In the genomic region with DNA sequence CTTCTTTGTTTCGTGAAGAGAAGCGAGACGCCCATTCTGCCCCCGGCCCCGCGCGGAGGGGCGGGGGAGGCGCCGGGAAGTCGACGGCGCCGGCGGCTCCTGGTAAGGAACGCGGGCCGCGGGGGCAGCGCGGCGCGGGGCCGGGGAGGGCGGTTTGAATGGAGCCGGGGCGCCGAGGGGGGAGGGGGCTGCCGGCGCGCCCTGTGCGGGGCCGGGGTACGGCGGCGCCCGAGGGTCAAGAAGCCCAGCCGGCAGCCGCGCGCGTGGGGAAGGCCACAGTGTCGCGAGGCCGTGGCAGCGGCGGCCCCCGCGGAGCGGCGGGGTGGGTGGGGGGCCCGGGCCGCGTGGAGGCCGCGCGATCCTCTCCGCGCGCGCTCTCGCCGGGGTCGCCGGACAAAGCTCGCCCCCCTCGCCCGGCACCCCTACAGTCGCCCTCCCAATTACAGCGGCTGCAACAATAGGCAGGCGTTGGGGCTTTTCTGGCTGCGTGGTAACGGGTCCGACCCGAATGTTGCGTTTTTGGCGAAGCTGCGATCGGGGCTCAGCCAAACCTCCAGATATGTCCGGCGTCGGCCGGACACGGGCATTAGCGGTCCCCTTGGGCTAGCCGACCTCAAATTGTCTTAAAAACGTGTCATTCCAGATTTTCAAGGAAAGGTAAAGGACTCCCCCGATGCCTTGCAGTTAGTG, we compare ENCODE assay signal across 8 cellular contexts. TPM values are rescaled to one million over a fixed set of nuclear protein-coding genes. Genes with fewer than 3 reads are reported as not detected.
DNase-seq lines count a peak whose midpoint lies in the region; ATAC-seq lines count a peak whose summit lies in the region.

No MANE protein-coding gene starts in this region.

- H3K79me2 ChIP-seq in Karpas-422 (ENCODE audit: low read length), result peaks cover 50% of the 10 kb centered on the region

- intact Hi-C loops in left cardiac atrium (cut with DNase I), result no loop called here
- intact Hi-C loops in posterior vena cava (cut with DNase I), result no loop called here

- H3K4me1 ChIP-seq in Karpas-422 (ENCODE audit: low read length), result peaks cover 43% of the 10 kb centered on the region

- H2AFZ ChIP-seq in Karpas-422 (ENCODE audit: low read length), result no peak overlapping the region; the same call in 1 of the 2 replicates

- H3K9me3 ChIP-seq in Karpas-422 (ENCODE audit: low read length), result no peaks in the 10 kb centered on the region

- peak overlapping the region; percentile 96 for H3K9ac ChIP-seq in Karpas-422 (ENCODE audit: low read length)

- H3K36me3 ChIP-seq in Karpas-422 (ENCODE audit: insufficient read depth, low read length), result 0 out of 2 replicates have a peak, but pooled peaks cover 4% of the 10 kb centered on the region

- 0 to 2% (median 1%) methylated on average over 72 to 88 of the region's 88 CpGs for WGBS in adipose tissue, 3 donors

- no peaks in the 10 kb centered on the region for H3K27me3 ChIP-seq in Karpas-422 (ENCODE audit: low read length)

- peak overlapping the region; percentile 71 for H3K27ac ChIP-seq in Karpas-422 (ENCODE audit: low read length)
- H3K27ac ChIP-seq in adipose tissue (ENCODE audit: low read depth, low read length), result peak overlapping the region; percentile 19

- H3K4me2 ChIP-seq in Karpas-422 (ENCODE audit: low read depth, low read length, poor library complexity, severe bottlenecking), result peak overlapping the region; percentile 90

- peak overlapping the region; percentile 89 for H3K4me3 ChIP-seq in Karpas-422 (ENCODE audit: low read length)

- peak; percentile 68 for DNase-seq in DMS 273 (lab: John Stamatoyannopoulos, UW; ENCODE audit: unreplicated experiment)
- DNase-seq in DMS 273 treated with DMSO at 0.1 percent for 48 hours (lab: John Stamatoyannopoulos, UW), result no peak
- peak; percentile 75 for DNase-seq in Karpas-422
- DNase-seq in left cardiac atrium, result peak; percentile 77
- DNase-seq in posterior vena cava (ENCODE audit: low spot score), result peak; percentile 86
- no peak for DNase-seq in stimulated activated CD4-positive, alpha-beta T cell treated with anti-CD3 and anti-CD28 coated beads, Interleukin-4, amount 100 ng/mL, for 1 hour

- H4K20me1 ChIP-seq in Karpas-422 (ENCODE audit: insufficient read depth, low read depth, low read length), result peaks cover 11% of the 10 kb centered on the region

- ATAC-seq in GM21737 (IDR thresholded peaks at IDR 0.05; ENCODE audit: unreplicated experiment) (peak; percentile 31), left cardiac atrium (peak; percentile 42 to 61)

- H3K9me2 ChIP-seq in Karpas-422 (replicated peaks; ENCODE audit: insufficient read depth, low read length), result no peaks in the 10 kb centered on the region

RNA-seq across cellular contexts. Expression of a gene that starts 0.4 kb away (rescaled TPM):
- total RNA-seq in Karpas-422 (2014; rRNA removed; shearing (Covaris generic); ENCODE audit: low replicate concordance), result 103 and 118 TPM in 2 replicates
- polyA plus RNA-seq in adipose tissue, result 10 to 100 TPM; 22.5 to 42.5 (median 37.7) TPM
- total RNA-seq in left cardiac atrium, result 10 to 100 TPM; 43.5 to 53.6 TPM
- 10 to 100 TPM; 68.2 to 68.8 TPM for total RNA-seq in posterior vena cava

RNA-seq across cellular contexts. Expression of a gene that starts 32.6 kb away (rescaled TPM):
- 16.5 and 28.1 TPM in 2 replicates for total RNA-seq in Karpas-422 (2014; rRNA removed; shearing (Covaris generic); ENCODE audit: low replicate concordance)
- 10 to 100 TPM; 11.6 to 17.0 (median 16.7) TPM for polyA plus RNA-seq in adipose tissue
- total RNA-seq in left cardiac atrium (10 to 100 TPM; 12.7 to 15.1 TPM), posterior vena cava (10 to 100 TPM in 1 of 2 donors, 1 to 10 TPM in 1; 9.4 to 11.6 TPM)

RNA-seq across cellular contexts. Expression of a gene that starts 32.8 kb away (rescaled TPM):
- total RNA-seq in Karpas-422 (2014; rRNA removed; shearing (Covaris generic); ENCODE audit: low replicate concordance), result 26.8 and 45.6 TPM in 2 replicates
- polyA plus RNA-seq in adipose tissue, result 10 to 100 TPM; 33.6 to 49.9 (median 39.6) TPM
- total RNA-seq in left cardiac atrium (10 to 100 TPM; 26.5 to 31.8 TPM), posterior vena cava (10 to 100 TPM; 36.0 to 40.0 TPM)

Comparison
In these comparisons a context has a peak if more than half of its experiments do, and no peak if none do; other contexts are left out.
1. DNase-seq: peak in DMS 273 (single experiment), Karpas-422 (single experiment), left cardiac atrium (single experiment) and posterior vena cava (single experiment); none in DMS 273 treated with DMSO at 0.1 percent for 48 hours (single experiment) and stimulated activated CD4-positive, alpha-beta T cell treated with anti-CD3 and anti-CD28 coated beads, Interleukin-4, amount 100 ng/mL, for 1 hour (single experiment).